ENCODE assay signal across 1 cellular context in genomic region chr1:232684331-232685105, GRCh38.
A peak's percentile ranks its signal among the peaks of the same experiment; 100 is the strongest.
TF ChIP-seq lines count a peak whose summit lies in the region.

No MANE protein-coding gene starts in this region.

TF ChIP-seq in endothelial cell of umbilical vein, 7 proteins besides CTCF, POLR2A, EP300 and RAD21:
- no peak for TF ChIP-seq EZH2 (IDR thresholded peaks at IDR 0.05; ENCODE audit: borderline replicate concordance, low read depth, low read length, severe bottlenecking)
- peak; percentile 43 for TF ChIP-seq GATA2 (IDR thresholded peaks at IDR 0.05; ENCODE audit: insufficient read depth, insufficient read length, low read depth, low read length)
- TF ChIP-seq POLR2AphosphoS5 (IDR thresholded peaks at IDR 0.05; ENCODE audit: insufficient read depth, low read depth, low read length) = peak; percentile 61
- TF ChIP-seq JUN (IDR thresholded peaks at IDR 0.05; ENCODE audit: borderline replicate concordance, insufficient read depth, insufficient read length, low read depth) = peak; percentile 62
- TF ChIP-seq FOS (IDR thresholded peaks at IDR 0.05; ENCODE audit: borderline replicate concordance, insufficient read depth, low read length) = peak; percentile 48
TF ChIP-seq in endothelial cell of umbilical vein: peak in this region for 4.
